ENCODE assay signal across 2 cellular contexts in genomic region chr15:98666441-98666840, GRCh38.
TF ChIP-seq lines count a peak whose summit lies in the region.

No MANE protein-coding gene starts in this region.

TF ChIP-seq in IMR-90, 13 proteins besides CTCF, POLR2A, EP300 and RAD21:
- TF ChIP-seq MAFK (IDR thresholded peaks at IDR 0.05; ENCODE audit: low read depth, low read length) (no peak), MXI1 (IDR thresholded peaks at IDR 0.05; ENCODE audit: borderline replicate concordance, low read depth, low read length) (no peak), SMC3 (IDR thresholded peaks at IDR 0.05; ENCODE audit: low read depth, low read length) (no peak)

TF ChIP-seq in SK-N-SH treated with all-trans-retinoic acid at 6 μM for 48 hours, 23 proteins besides CTCF, POLR2A, EP300 and RAD21:
- TF ChIP-seq ARNTL (CRISPR knock-in tag; IDR thresholded peaks at IDR 0.05; ENCODE audit: borderline replicate concordance, low read depth): no peak
- no peak for TF ChIP-seq ISL1 (CRISPR knock-in tag; IDR thresholded peaks at IDR 0.05)
- TF ChIP-seq ZNF565 (CRISPR knock-in tag; conservative IDR thresholded peaks at IDR 0.05; ENCODE audit: low read depth): no peak
- TF ChIP-seq ESRRG (CRISPR knock-in tag; IDR thresholded peaks at IDR 0.05): no peak
- TF ChIP-seq ZC3H10 (CRISPR knock-in tag; IDR thresholded peaks at IDR 0.05): no peak
TF ChIP-seq in SK-N-SH treated with all-trans-retinoic acid at 6 μM for 48 hours: peak in this region for 0.
